In the genomic region with DNA sequence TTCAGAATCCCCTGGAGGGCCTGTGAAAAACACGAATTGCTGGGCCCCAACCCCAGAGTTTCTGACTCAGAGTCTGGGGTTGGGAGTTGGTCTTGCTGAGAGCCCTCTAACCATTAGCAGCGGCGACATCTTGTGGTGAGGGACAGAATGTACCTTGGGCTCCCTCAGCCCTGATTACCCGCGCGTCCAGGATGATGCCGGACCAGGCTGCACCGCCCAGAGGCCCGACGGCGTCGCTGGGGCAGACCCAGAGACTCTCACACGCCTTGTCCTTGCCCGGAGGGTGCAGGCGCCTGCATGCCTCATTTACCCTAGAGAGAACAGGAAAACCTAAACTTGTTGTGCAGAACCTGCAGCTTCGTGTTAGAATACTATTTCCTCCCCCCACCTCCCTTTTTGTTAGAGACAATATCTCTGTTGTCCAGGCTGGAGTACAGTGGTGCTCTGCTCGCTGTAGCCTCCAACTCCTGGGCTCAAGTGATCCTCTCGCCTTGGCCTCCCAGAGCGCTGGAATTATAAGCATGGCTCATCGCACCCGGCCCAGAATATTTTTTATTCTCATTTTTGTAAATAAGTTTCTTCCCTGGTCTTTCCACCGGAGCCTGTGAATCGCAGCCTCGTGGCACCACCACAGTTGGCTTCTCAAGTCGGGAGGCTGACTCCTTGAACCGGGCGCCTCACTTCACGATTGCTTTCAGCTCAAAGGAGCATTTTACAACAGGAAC, we compare ENCODE assay signal across 1 cellular context.
TF ChIP-seq lines count a peak whose summit lies in the region.

No MANE protein-coding gene starts in this region.

TF ChIP-seq in K562, 482 proteins besides CTCF, POLR2A, EP300 and RAD21 (continued from another document and continues in another):
- TF ChIP-seq ARID3A (IDR thresholded peaks at IDR 0.05; ENCODE audit: borderline replicate concordance, low read depth, low read length) (no peak), RBM25 (IDR thresholded peaks at IDR 0.05; ENCODE audit: low read depth, low read length, severe bottlenecking) (peak; percentile 62), SMARCA4 (IDR thresholded peaks at IDR 0.05) (0 out of 2 replicates have a peak, but pooled peaks have one; percentile 18), SOX6 (IDR thresholded peaks at IDR 0.05) (0 out of 2 replicates have a peak, but pooled peaks have one; percentile 18), RBM17 (IDR thresholded peaks at IDR 0.05; ENCODE audit: borderline replicate concordance, low read depth, low read length) (no peak), KDM1A (IDR thresholded peaks at IDR 0.05) (peak; percentile 39 to 45; a peak in 2 of 4 replicates), TAF9B (IDR thresholded peaks at IDR 0.05; ENCODE audit: partially characterized antibody) (no peak), ZFX (CRISPR knock-in tag; IDR thresholded peaks at IDR 0.05) (0 out of 2 replicates have a peak, but pooled peaks have one; percentile 36), NRF1 (conservative IDR thresholded peaks at IDR 0.05 in 1 of 2, IDR thresholded peaks at IDR 0.05 in 1 of 2) (peak; percentile 23 to 38; a peak in 1 of 4 replicates), CAMTA2 (CRISPR knock-in tag; conservative IDR thresholded peaks at IDR 0.05) (no peak), NCOA6 (IDR thresholded peaks at IDR 0.05) (peak; percentile 91), EZH2 (IDR thresholded peaks at IDR 0.05; ENCODE audit: borderline replicate concordance, low read depth, low read length) (no peak), DMBX1 (CRISPR knock-in tag; IDR thresholded peaks at IDR 0.05; ENCODE audit: borderline replicate concordance) (no peak), KLF16 (IDR thresholded peaks at IDR 0.05) (peak; percentile 53; the same call in 1 of the 2 replicates), ARID2 (IDR thresholded peaks at IDR 0.05) (peak; percentile 59; the same call in 1 of the 2 replicates), ZNF696 (CRISPR knock-in tag; conservative IDR thresholded peaks at IDR 0.05) (no peak), RCOR1 (IDR thresholded peaks at IDR 0.05; ENCODE audit: borderline replicate concordance in 1 of 2, low read depth in 2 of 2, low read length in 2 of 2) (peak in 1 of 2 experiments; percentile 83; a peak in 2 of 4 replicates), PREB (CRISPR knock-in tag; IDR thresholded peaks at IDR 0.05) (0 out of 2 replicates have a peak, but pooled peaks have one; percentile 58), YY1 (IDR thresholded peaks at IDR 0.05; ENCODE audit: borderline replicate concordance in 1 of 3, control insufficient read depth in 1 of 3, extremely low read depth in 1 of 3, insufficient read depth in 3 of 3, insufficient read length in 1 of 3, insufficient replicate concordance in 2 of 3, low read depth in 1 of 3, low read length in 2 of 3) (peak in 1 of 3 experiments; percentile 43), FOXA1 (IDR thresholded peaks at IDR 0.05; ENCODE audit: borderline replicate concordance) (no peak), MYNN (IDR thresholded peaks at IDR 0.05) (no peak; the same call in 1 of the 2 replicates), MYNN (CRISPR knock-in tag; IDR thresholded peaks at IDR 0.05) (no peak), ZNF384 (IDR thresholded peaks at IDR 0.05; ENCODE audit: low read depth, low read length) (0 out of 2 replicates have a peak, but pooled peaks have one; percentile 41), CREM (IDR thresholded peaks at IDR 0.05; ENCODE audit: low read depth) (peak; percentile 46), NFIC (IDR thresholded peaks at IDR 0.05) (peak; percentile 72), CREB3L1 (IDR thresholded peaks at IDR 0.05; ENCODE audit: borderline replicate concordance, low read depth) (0 out of 2 replicates have a peak, but pooled peaks have one; percentile 24), CREB1 (IDR thresholded peaks at IDR 0.05) (0 out of 2 replicates have a peak, but pooled peaks have one; percentile 36), CREB1 (CRISPR knock-in tag; IDR thresholded peaks at IDR 0.05) (no peak), BACH1 (tag; IDR thresholded peaks at IDR 0.05) (no peak), ZNF75A (CRISPR knock-in tag; IDR thresholded peaks at IDR 0.05) (no peak), THRB (CRISPR knock-in tag; conservative IDR thresholded peaks at IDR 0.05) (no peak), SMAD2 (IDR thresholded peaks at IDR 0.05; ENCODE audit: low read depth, low read length) (no peak)
- TF ChIP-seq, protein P1, sequence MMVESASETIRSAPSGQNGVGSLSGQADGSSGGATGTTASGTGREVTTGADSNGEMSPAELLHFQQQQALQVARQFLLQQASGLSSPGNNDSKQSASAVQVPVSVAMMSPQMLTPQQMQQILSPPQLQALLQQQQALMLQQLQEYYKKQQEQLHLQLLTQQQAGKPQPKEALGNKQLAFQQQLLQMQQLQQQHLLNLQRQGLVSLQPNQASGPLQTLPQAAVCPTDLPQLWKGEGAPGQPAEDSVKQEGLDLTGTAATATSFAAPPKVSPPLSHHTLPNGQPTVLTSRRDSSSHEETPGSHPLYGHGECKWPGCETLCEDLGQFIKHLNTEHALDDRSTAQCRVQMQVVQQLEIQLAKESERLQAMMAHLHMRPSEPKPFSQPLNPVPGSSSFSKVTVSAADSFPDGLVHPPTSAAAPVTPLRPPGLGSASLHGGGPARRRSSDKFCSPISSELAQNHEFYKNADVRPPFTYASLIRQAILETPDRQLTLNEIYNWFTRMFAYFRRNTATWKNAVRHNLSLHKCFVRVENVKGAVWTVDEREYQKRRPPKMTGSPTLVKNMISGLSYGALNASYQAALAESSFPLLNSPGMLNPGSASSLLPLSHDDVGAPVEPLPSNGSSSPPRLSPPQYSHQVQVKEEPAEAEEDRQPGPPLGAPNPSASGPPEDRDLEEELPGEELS (CRISPR knock-in tag; IDR thresholded peaks at IDR 0.05; ENCODE audit: borderline replicate concordance): no peak
- TF ChIP-seq, protein P2, sequence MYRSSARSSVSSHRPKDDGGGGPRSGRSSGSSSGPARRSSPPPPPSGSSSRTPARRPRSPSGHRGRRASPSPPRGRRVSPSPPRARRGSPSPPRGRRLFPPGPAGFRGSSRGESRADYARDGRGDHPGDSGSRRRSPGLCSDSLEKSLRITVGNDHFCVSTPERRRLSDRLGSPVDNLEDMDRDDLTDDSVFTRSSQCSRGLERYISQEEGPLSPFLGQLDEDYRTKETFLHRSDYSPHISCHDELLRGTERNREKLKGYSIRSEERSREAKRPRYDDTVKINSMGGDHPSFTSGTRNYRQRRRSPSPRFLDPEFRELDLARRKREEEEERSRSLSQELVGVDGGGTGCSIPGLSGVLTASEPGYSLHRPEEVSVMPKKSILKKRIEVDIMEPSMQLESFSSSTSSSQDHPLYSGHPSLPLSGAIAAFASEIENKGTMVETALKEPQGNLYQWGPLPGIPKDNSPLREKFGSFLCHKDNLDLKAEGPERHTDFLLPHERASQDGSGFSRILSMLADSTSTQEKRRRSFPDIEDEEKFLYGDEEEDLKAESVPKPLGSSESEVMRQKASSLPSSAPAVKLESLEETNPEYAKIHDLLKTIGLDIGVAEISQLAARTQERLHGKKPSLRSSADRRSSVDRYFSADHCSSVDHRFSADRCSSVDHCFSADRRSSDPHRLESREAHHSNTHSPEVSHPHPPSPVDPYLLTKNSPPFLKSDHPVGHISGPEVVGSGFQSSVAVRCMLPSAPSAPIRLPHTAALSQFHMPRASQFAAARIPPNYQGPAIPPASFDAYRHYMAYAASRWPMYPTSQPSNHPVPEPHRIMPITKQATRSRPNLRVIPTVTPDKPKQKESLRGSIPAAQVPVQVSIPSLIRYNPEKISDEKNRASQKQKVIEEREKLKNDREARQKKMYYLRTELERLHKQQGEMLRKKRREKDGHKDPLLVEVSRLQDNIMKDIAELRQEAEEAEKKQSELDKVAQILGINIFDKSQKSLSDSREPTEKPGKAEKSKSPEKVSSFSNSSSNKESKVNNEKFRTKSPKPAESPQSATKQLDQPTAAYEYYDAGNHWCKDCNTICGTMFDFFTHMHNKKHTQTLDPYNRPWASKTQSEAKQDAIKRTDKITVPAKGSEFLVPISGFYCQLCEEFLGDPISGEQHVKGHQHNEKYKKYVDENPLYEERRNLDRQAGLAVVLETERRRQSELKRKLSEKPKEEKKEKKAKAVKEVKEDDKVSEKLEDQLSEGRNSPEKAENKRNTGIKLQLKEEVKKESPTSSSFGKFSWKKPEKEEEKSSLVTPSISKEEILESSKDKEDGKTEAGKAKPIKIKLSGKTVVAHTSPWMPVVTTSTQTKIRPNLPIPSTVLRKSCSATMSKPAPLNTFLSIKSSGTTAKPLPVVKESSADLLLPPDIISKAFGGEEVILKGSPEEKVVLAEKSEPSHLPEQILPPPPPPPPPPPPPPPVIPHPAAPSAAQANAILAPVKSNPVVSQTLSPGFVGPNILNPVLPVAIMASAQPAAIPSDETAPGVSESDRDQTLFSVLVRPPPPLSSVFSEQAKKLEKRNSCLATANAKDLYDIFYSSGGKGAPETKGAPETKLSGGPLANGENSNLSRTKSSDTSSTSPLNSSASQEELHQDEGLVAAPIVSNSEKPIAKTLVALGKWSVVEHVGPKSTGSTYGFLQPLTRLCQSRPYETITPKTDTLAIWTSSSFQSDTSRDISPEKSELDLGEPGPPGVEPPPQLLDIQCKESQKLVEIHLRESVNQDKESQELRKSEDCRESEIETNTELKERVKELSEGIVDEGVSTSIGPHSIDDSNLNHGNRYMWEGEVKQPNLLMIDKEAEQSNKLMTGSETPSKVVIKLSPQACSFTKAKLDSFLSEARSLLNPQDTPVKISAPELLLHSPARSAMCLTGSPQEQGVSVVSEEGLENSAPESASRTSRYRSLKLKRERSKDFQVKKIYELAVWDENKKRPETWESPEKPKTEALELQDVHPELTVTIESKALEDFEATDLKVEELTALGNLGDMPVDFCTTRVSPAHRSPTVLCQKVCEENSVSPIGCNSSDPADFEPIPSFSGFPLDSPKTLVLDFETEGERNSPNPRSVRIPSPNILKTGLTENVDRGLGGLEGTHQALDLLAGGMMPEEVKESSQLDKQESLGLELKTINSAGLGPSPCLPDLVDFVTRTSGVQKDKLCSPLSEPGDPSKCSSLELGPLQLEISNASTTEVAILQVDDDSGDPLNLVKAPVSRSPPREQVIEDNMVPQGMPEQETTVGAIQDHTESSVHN (IDR thresholded peaks at IDR 0.05; ENCODE audit: borderline replicate concordance in 1 of 2, low read depth in 1 of 2): no peak
- TF ChIP-seq, protein P3, sequence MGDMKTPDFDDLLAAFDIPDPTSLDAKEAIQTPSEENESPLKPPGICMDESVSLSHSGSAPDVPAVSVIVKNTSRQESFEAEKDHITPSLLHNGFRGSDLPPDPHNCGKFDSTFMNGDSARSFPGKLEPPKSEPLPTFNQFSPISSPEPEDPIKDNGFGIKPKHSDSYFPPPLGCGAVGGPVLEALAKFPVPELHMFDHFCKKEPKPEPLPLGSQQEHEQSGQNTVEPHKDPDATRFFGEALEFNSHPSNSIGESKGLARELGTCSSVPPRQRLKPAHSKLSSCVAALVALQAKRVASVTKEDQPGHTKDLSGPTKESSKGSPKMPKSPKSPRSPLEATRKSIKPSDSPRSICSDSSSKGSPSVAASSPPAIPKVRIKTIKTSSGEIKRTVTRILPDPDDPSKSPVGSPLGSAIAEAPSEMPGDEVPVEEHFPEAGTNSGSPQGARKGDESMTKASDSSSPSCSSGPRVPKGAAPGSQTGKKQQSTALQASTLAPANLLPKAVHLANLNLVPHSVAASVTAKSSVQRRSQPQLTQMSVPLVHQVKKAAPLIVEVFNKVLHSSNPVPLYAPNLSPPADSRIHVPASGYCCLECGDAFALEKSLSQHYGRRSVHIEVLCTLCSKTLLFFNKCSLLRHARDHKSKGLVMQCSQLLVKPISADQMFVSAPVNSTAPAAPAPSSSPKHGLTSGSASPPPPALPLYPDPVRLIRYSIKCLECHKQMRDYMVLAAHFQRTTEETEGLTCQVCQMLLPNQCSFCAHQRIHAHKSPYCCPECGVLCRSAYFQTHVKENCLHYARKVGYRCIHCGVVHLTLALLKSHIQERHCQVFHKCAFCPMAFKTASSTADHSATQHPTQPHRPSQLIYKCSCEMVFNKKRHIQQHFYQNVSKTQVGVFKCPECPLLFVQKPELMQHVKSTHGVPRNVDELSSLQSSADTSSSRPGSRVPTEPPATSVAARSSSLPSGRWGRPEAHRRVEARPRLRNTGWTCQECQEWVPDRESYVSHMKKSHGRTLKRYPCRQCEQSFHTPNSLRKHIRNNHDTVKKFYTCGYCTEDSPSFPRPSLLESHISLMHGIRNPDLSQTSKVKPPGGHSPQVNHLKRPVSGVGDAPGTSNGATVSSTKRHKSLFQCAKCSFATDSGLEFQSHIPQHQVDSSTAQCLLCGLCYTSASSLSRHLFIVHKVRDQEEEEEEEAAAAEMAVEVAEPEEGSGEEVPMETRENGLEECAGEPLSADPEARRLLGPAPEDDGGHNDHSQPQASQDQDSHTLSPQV (IDR thresholded peaks at IDR 0.05): no peak
